Comparison of ENCODE assay signal across 1 cellular context in genomic region chr9:29866556-29866955, GRCh38.
TF ChIP-seq lines count a peak whose summit lies in the region.

No MANE protein-coding gene starts in this region.

TF ChIP-seq in GM12878, 131 proteins besides CTCF, POLR2A, EP300 and RAD21 (continued from another document):
- TF ChIP-seq PRDM15 (CRISPR knock-in tag; IDR thresholded peaks at IDR 0.05): no peak
- no peak for TF ChIP-seq CEBPB (IDR thresholded peaks at IDR 0.05; ENCODE audit: borderline replicate concordance in 1 of 2, low read depth in 2 of 2, low read length in 2 of 2)
- no peak for TF ChIP-seq MEF2A (IDR thresholded peaks at IDR 0.05; ENCODE audit: insufficient read depth, low read depth, low read length)
- no peak for TF ChIP-seq SREBF1 (IDR thresholded peaks at IDR 0.05; ENCODE audit: low read length)
- TF ChIP-seq IKZF2 (IDR thresholded peaks at IDR 0.05): peak; percentile 47 to 56; a peak in 2 of 4 replicates
- TF ChIP-seq PML (IDR thresholded peaks at IDR 0.05; ENCODE audit: low read length): no peak
- TF ChIP-seq ZNF217 (IDR thresholded peaks at IDR 0.05): peak; percentile 86
- TF ChIP-seq JUND (IDR thresholded peaks at IDR 0.05; ENCODE audit: low read depth, low read length): peak; percentile 32; the same call in 1 of the 2 replicates
- TF ChIP-seq CBFB (IDR thresholded peaks at IDR 0.05; ENCODE audit: low read depth): no peak
- TF ChIP-seq POU2F2 (IDR thresholded peaks at IDR 0.05; ENCODE audit: borderline replicate concordance, low read depth, low read length): no peak
- no peak for TF ChIP-seq RUNX3 (IDR thresholded peaks at IDR 0.05; ENCODE audit: low read length)
- no peak for TF ChIP-seq SUPT20H (IDR thresholded peaks at IDR 0.05; ENCODE audit: borderline replicate concordance, control insufficient read depth, low read depth, low read length)
- TF ChIP-seq ZBTB33 (IDR thresholded peaks at IDR 0.05): no peak
- peak; percentile 39; the same call in 1 of the 2 replicates for TF ChIP-seq DPF2 (IDR thresholded peaks at IDR 0.05)
- TF ChIP-seq RBBP5 (conservative IDR thresholded peaks at IDR 0.05): no peak
- no peak for TF ChIP-seq PKNOX1 (IDR thresholded peaks at IDR 0.05)
- TF ChIP-seq E4F1 (IDR thresholded peaks at IDR 0.05; ENCODE audit: borderline replicate concordance, partially characterized antibody): no peak
- no peak for TF ChIP-seq TBL1XR1 (IDR thresholded peaks at IDR 0.05; ENCODE audit: low read depth, low read length)
- no peak for TF ChIP-seq NKRF (conservative IDR thresholded peaks at IDR 0.05)
- TF ChIP-seq RELB (IDR thresholded peaks at IDR 0.05; ENCODE audit: low read depth): 0 out of 2 replicates have a peak, but pooled peaks have one; percentile 9
- TF ChIP-seq ATF3 (IDR thresholded peaks at IDR 0.05; ENCODE audit: borderline replicate concordance, extremely low read depth, low read depth, low read length): no peak
- no peak for TF ChIP-seq HDGF (IDR thresholded peaks at IDR 0.05)
- TF ChIP-seq BCLAF1 (IDR thresholded peaks at IDR 0.05): no peak
- TF ChIP-seq MLLT1 (IDR thresholded peaks at IDR 0.05): no peak
- peak; percentile 75 for TF ChIP-seq MTA2 (IDR thresholded peaks at IDR 0.05; ENCODE audit: low read depth)
- TF ChIP-seq ATF2 (IDR thresholded peaks at IDR 0.05; ENCODE audit: low read length): no peak
- TF ChIP-seq CEBPZ (IDR thresholded peaks at IDR 0.05; ENCODE audit: low read depth, low read length): no peak
- TF ChIP-seq SUZ12 (IDR thresholded peaks at IDR 0.05; ENCODE audit: unreplicated experiment): no peak
